ENCODE assay signal across 36 cellular contexts in the genomic region with DNA sequence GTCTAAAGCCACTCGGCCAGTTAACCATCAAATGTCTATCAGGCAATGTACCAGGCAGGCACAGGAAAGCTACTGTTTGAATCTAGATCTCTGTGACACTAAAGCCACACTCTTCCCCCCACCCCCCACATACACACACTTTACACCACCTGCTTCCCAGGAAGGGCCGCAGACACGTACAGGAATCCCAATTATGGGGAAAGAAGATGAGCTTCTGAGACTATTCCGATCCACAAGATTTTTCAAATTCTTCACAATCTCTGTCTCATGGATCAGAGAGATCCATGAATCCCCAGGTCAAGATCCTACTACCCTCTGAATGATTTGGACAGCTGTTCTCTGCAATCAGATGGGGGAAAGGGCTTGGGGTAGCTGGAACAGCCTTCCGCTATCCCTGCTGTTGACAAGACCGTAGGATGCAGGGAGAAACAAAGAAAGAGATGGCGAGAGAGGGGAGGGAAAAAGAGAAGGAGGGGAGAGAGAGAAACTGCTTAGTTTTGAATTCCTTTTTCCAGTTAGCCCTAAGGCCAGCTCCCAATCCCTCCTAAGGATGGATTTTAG. TPM values are rescaled to one million over a fixed set of nuclear protein-coding genes. Genes with fewer than 3 reads are reported as not detected.
"Had no signal": no experiment of that assay in that cellular context is flagged by ENCODE, and none has a peak within 500 bp of the region (broad histone marks: within the 10 kb centered on the region; RNA-seq: fewer than 3 reads in every experiment).

No MANE protein-coding gene starts in this region.

- DNase-seq: activated CD4-positive, alpha-beta T cell treated with anti-CD3 and anti-CD28 coated beads, Interleukin-2, amount 10 ng/mL, durations not matched to agents 24 days and 14 days; activated CD4-positive, alpha-beta T cell treated with anti-CD3 and anti-CD28 coated beads, Interleukin-2, amount 50 U/mL, for 4 hours; activated CD4-positive, CD25-positive, alpha-beta regulatory T cell; activated CD8-positive, alpha-beta T cell treated with anti-CD3 and anti-CD28 coated beads for 36 hours; activated effector memory CD4-positive, alpha-beta T cell treated with anti-CD3 and anti-CD28 coated beads, Interleukin-2, amount 50 U/mL, for 16 hours; activated naive CD4-positive, alpha-beta T cell; activated naive CD4-positive, alpha-beta T cell treated with anti-CD3 and anti-CD28 coated beads, Interleukin-2, amount 50 U/mL, for 16 hours; activated naive CD8-positive, alpha-beta T cell treated with anti-CD3 and anti-CD28 coated beads for 36 hours; activated T-cell treated with anti-CD3 and anti-CD28 coated beads, Interleukin-2, amount 50 U/mL, for 1 hour; activated T-cell treated with anti-CD3 and anti-CD28 coated beads, Interleukin-2, amount 50 U/mL, for 72 hours; amniotic stem cell; aorta; brain microvascular endothelial cell; central memory CD4-positive, alpha-beta T cell; Kasumi-1; MM.1S; MV-4-11; NCI-H1092; NCI-H1436 treated with DMSO at 0.1 percent for 48 hours; NCI-H1694 treated with DMSO at 0.1 percent for 48 hours; NCI-H2029 treated with DMSO at 0.1 percent for 48 hours; NCI-H2107; NCI-H2171; NCI-H510A; NCI-H526; NCI-H748 treated with DMSO at 0.1 percent for 48 hours; NK-92 treated with Interleukin-12 subunit alpha and Interleukin-12 subunit beta, amount 100 ng/mL, for 24 hours; PC-3; Peyer's patch; RPMI8226; SHP77 treated with DMSO at 0.1 percent for 48 hours; T-cell; T-helper 17 cell; WERI-Rb-1 had no signal

- H3K9me3 ChIP-seq: Peyer's patch had no signal

- H3K36me3 ChIP-seq: brain microvascular endothelial cell, Peyer's patch, WERI-Rb-1 had no signal

- H3K27ac ChIP-seq: brain microvascular endothelial cell, Peyer's patch, WERI-Rb-1 had no signal

- H3K4me1 ChIP-seq: Peyer's patch had no signal

- H3K27me3 ChIP-seq: brain microvascular endothelial cell, Peyer's patch had no signal

- ATAC-seq: activated CD8-positive, alpha-beta T cell treated with anti-CD3 and anti-CD28 coated beads for 36 hours; activated T-cell treated with anti-CD3 and anti-CD28 coated beads, Interleukin-2, amount 50 U/mL, for 72 hours; activated T-helper 17 cell treated with anti-CD3 and anti-CD28 coated beads, Interleukin-2, amount 50 U/mL, for 72 hours; PC-3; SK-N-SH treated with all-trans-retinoic acid at 6 μM for 48 hours; T-cell; T-helper 17 cell had no signal

- H3K4me3 ChIP-seq: Peyer's patch had no signal

RNA-seq across cellular contexts. Expression of a gene that starts 25.4 kb away (rescaled TPM):
- total RNA-seq: activated CD4-positive, alpha-beta T cell treated with anti-CD3 and anti-CD28 coated beads, Interleukin-2, amount 10 ng/mL, durations not matched to agents 24 days and 14 days; activated CD8-positive, alpha-beta T cell treated with anti-CD3 and anti-CD28 coated beads for 36 hours; T-helper 17 cell had no signal
